8 cellular contexts compared by ENCODE assay signal in genomic region chr19:39971380-39971841, GRCh38. TPM values are rescaled to one million over a fixed set of nuclear protein-coding genes. Genes with fewer than 3 reads are reported as not detected.
DNase-seq lines count a peak whose midpoint lies in the region; ATAC-seq, FAIRE-seq and TF ChIP-seq lines count a peak whose summit lies in the region.

No MANE protein-coding gene starts in this region.

- no peak overlapping the region for H2AFZ ChIP-seq in Karpas-422 (ENCODE audit: low read length)

- H3K79me2 ChIP-seq in Karpas-422 (ENCODE audit: low read length) = peaks cover 35% of the 10 kb centered on the region

- H3K9me3 ChIP-seq in Caco-2 (no peaks in the 10 kb centered on the region), Karpas-422 (ENCODE audit: low read length) (no peaks in the 10 kb centered on the region), mucosa of descending colon (no peaks in the 10 kb centered on the region)

- peaks cover 25% of the 10 kb centered on the region for H3K4me1 Mint-ChIP-seq in Caco-2 (ENCODE audit: low read depth, unreplicated experiment)

- H3K9me3 Mint-ChIP-seq in Caco-2 (ENCODE audit: unreplicated experiment) = no peaks in the 10 kb centered on the region

- BruUV-seq in Caco-2 (replicated peaks; lab: Mats Ljungman, UMichigan) = TSS peak; percentile 71

- H3K4me2 ChIP-seq in Karpas-422 (ENCODE audit: low read depth, low read length, poor library complexity, severe bottlenecking) = peak overlapping the region; percentile 70

- peak in 1 of 2 experiments; percentile 27 for DNase-seq in Caco-2
- no peak for DNase-seq in Karpas-422
- no peak for DNase-seq in choroid plexus epithelial cell (ENCODE audit: low read depth)
- DNase-seq in mucosa of descending colon = peak in 1 of 3 donors; percentile 65
- DNase-seq in GM12891 (ENCODE audit: insufficient read length, low spot score) = no peak
- no peak for DNase-seq in glomerular visceral epithelial cell (ENCODE audit: extremely low spot score)
- no peak for DNase-seq in inferior parietal cortex (ENCODE audit: extremely low spot score)

- intact Hi-C loops in Caco-2 (cut with micrococcal nuclease; ENCODE audit: unreplicated experiment) (loop anchor here (1.0 to 5.0 kb wide), 5 partner anchors 25 to 251 kb away; partner anchors contain the start of gene ZNF546), mucosa of descending colon (cut with DNase I, micrococcal nuclease) (no loop called here)

- peaks cover 6% of the 10 kb centered on the region; the same call in 1 of the 2 replicates for H3K4me1 ChIP-seq in Caco-2
- peaks cover 19% of the 10 kb centered on the region for H3K4me1 ChIP-seq in Karpas-422 (ENCODE audit: low read length)
- H3K4me1 ChIP-seq in mucosa of descending colon (ENCODE audit: low read depth) = peaks cover 6% of the 10 kb centered on the region

- H3K27ac ChIP-seq in Karpas-422 (ENCODE audit: low read length) = no peak overlapping the region

- H3K9me2 ChIP-seq in Karpas-422 (replicated peaks; ENCODE audit: insufficient read depth, low read length) = no peaks in the 10 kb centered on the region

- peaks cover 59% of the 10 kb centered on the region for H3K36me3 Mint-ChIP-seq in Caco-2 (ENCODE audit: insufficient read depth, unreplicated experiment)

- FAIRE-seq in GM12891 (lab: Jason Lieb, UNC) = no peak

- no peak for ATAC-seq in mucosa of descending colon
- ATAC-seq in HG03025 (IDR thresholded peaks at IDR 0.05; ENCODE audit: low FRiP score, unreplicated experiment) = no peak

- H3K27me3 ChIP-seq in Caco-2 (replicated peaks; ENCODE audit: control insufficient read depth, insufficient read depth, low read length) = no peaks in the 10 kb centered on the region
- H3K27me3 ChIP-seq in Karpas-422 (ENCODE audit: low read length) = no peaks in the 10 kb centered on the region

- H3K4me3 ChIP-seq in Caco-2 (ENCODE audit: low read depth, low read length) (peak overlapping the region; percentile 67), Karpas-422 (ENCODE audit: low read length) (peak overlapping the region; percentile 81), choroid plexus epithelial cell (ENCODE audit: low read depth, low read length) (peak overlapping the region; percentile 76), mucosa of descending colon (peak overlapping the region; percentile 52)

- no peaks in the 10 kb centered on the region for H4K20me1 ChIP-seq in Karpas-422 (ENCODE audit: insufficient read depth, low read depth, low read length)

- H3K9ac ChIP-seq in Karpas-422 (ENCODE audit: low read length) = peak overlapping the region; percentile 85

- CTCF ChIA-PET in Caco-2 (lab: Charles Lee) = interaction anchor here (0.6 to 2.2 kb wide), 17 partner anchors 10 to 432 kb away, joined by 3 to 73 read pairs (median 5); partner anchors contain the start of genes EID2, FBL and ZNF546

- H3K4me3 Mint-ChIP-seq in Caco-2 (ENCODE audit: unreplicated experiment) = peak overlapping the region; percentile 96

- H3K36me3 ChIP-seq in Caco-2 (ENCODE audit: control insufficient read depth, insufficient read depth, low read length) (peaks cover 2% of the 10 kb centered on the region), Karpas-422 (ENCODE audit: insufficient read depth, low read length) (peaks cover 22% of the 10 kb centered on the region), mucosa of descending colon (ENCODE audit: low read depth) (peaks cover 15% of the 10 kb centered on the region)

- POLR2A ChIA-PET in Caco-2 (lab: Charles Lee) = interaction anchor here (0.6 to 1.8 kb wide), 7 partner anchors 27 to 574 kb away, joined by 3 to 21 read pairs (median 4); partner anchors contain the start of genes FBL and ZNF780A

- TF ChIP-seq POLR2A in GM12891 (IDR thresholded peaks at IDR 0.05; ENCODE audit: low read depth, low read length) = no peak

- H3K27ac Mint-ChIP-seq in Caco-2 (ENCODE audit: unreplicated experiment) = peak overlapping the region; percentile 96

- H3K27me3 Mint-ChIP-seq in Caco-2 (ENCODE audit: insufficient read depth, unreplicated experiment) = no peaks in the 10 kb centered on the region

- TF ChIP-seq CTCF in Caco-2 (IDR thresholded peaks at IDR 0.05; ENCODE audit: insufficient read depth in 1 of 2, low read depth in 1 of 2, low read length in 1 of 2, severe bottlenecking in 1 of 2, unreplicated experiment in 1 of 2) (no peak), choroid plexus epithelial cell (conservative IDR thresholded peaks at IDR 0.05; ENCODE audit: low read depth, low read length) (no peak), mucosa of descending colon (IDR thresholded peaks at IDR 0.05) (no peak)

TF ChIP-seq in GM12891, 5 proteins besides CTCF, POLR2A, EP300 and RAD21:
- TF ChIP-seq PAX5 (IDR thresholded peaks at IDR 0.05; ENCODE audit: insufficient read depth, low read length, severe bottlenecking) (no peak), TAF1 (IDR thresholded peaks at IDR 0.05; ENCODE audit: low read depth, low read length) (no peak), POU2F2 (IDR thresholded peaks at IDR 0.05; ENCODE audit: low read depth, low read length) (no peak), POLR2AphosphoS5 (IDR thresholded peaks at IDR 0.05; ENCODE audit: low read depth, low read length) (no peak), SPI1 (IDR thresholded peaks at IDR 0.05; ENCODE audit: low read depth, low read length) (no peak)

RNA-seq across cellular contexts. Expression of gene PSMC4, which starts 0.4 kb away (rescaled TPM):
- 183 and 196 TPM in 2 replicates for total RNA-seq in Caco-2 (2022)
- 99.7 and 123 TPM in 2 replicates for total RNA-seq in Karpas-422 (2014; rRNA removed; shearing (Covaris generic); ENCODE audit: low replicate concordance)
- 10 to 100 TPM; 73.4 to 89.9 (median 77.5) TPM for total RNA-seq in mucosa of descending colon
- 83.2 TPM for polyA plus RNA-seq in GM12891 (2012; ENCODE audit: low read depth, missing spikeins)

RNA-seq across cellular contexts. Expression of gene ZNF546, which starts 25.4 kb away (rescaled TPM):
- 0.98 and 1.0 TPM in 2 replicates for total RNA-seq in Caco-2 (2022)
- 6.0 and 10.4 TPM in 2 replicates for total RNA-seq in Karpas-422 (2014; rRNA removed; shearing (Covaris generic); ENCODE audit: low replicate concordance)
- total RNA-seq in mucosa of descending colon = 10 to 100 TPM in 1 of 3 donors, 1 to 10 TPM in 2; 2.3 to 10.2 (median 2.9) TPM
- 1.0 TPM for polyA plus RNA-seq in GM12891 (2012; ENCODE audit: low read depth, missing spikeins)

RNA-seq across cellular contexts. Expression of gene FCGBP, which starts 37.0 kb away (rescaled TPM):
- total RNA-seq in Caco-2 (2022) (0.16 and 0.26 TPM in 2 replicates), mucosa of descending colon (1,000 to 10,000 TPM; 1,609 to 4,808 (median 4,422) TPM)
- total RNA-seq in Karpas-422 (2014; rRNA removed; shearing (Covaris generic); ENCODE audit: low replicate concordance) = 0.32 TPM in 1 of 2 replicates, not detected in the other
- polyA plus RNA-seq in GM12891 (2012; ENCODE audit: low read depth, missing spikeins) = 0.72 TPM

Comparison
In these comparisons a context has a peak if more than half of its experiments do, and no peak if none do; other contexts are left out.
1. RNA of gene FCGBP, which starts 37.0 kb away (total RNA-seq): 1,609 to 4,808 TPM in mucosa of descending colon; 0.16 to 0.26 TPM in Caco-2 and 0.32 TPM in Karpas-422; every median in the first group is over 1,000 times any median in the second.
2. Peak in every context shown above with its lines, with median percentiles within 50 percentile points of each other: H3K4me3 ChIP-seq.